Comparison of ENCODE assay signal across 8 cellular contexts in genomic region chr17:60601443-60602384, GRCh38.
DNase-seq lines count a peak whose midpoint lies in the region; ATAC-seq and TF ChIP-seq lines count a peak whose summit lies in the region.

No MANE protein-coding gene starts in this region.

- no peak for ATAC-seq in HG03378 (IDR thresholded peaks at IDR 0.05; ENCODE audit: unreplicated experiment)

- peak overlapping the region; percentile 86 for H3K4me3 ChIP-seq in choroid plexus epithelial cell (ENCODE audit: low read depth, low read length)

- DNase-seq in SIG-M5 treated with dmso at 0.1 percent for 504 hours (lab: John Stamatoyannopoulos, UW; ENCODE audit: unreplicated experiment): peak; percentile 97
- DNase-seq in SIG-M5 (lab: John Stamatoyannopoulos, UW): no peak
- peak; percentile 59 for DNase-seq in NCI-H146 (lab: John Stamatoyannopoulos, UW)
- DNase-seq in T-helper 2 cell: peak in 4 of 5 experiments; percentile 8 to 61 (median 14)
- peak; percentile 90 for DNase-seq in choroid plexus epithelial cell (ENCODE audit: low read depth)
- DNase-seq in kidney glomerular epithelial cell (lab: John Stamatoyannopoulos, UW): peak; percentile 66
- DNase-seq in stimulated activated CD4-positive, alpha-beta T cell treated with anti-CD3 and anti-CD28 coated beads, Interleukin-12 subunit alpha, Interleukin-12 subunit beta, amount 100 ng/mL, for 4 hours: peak; percentile 19

- no peak for TF ChIP-seq CTCF in choroid plexus epithelial cell (conservative IDR thresholded peaks at IDR 0.05; ENCODE audit: low read depth, low read length)
